In the genomic region with DNA sequence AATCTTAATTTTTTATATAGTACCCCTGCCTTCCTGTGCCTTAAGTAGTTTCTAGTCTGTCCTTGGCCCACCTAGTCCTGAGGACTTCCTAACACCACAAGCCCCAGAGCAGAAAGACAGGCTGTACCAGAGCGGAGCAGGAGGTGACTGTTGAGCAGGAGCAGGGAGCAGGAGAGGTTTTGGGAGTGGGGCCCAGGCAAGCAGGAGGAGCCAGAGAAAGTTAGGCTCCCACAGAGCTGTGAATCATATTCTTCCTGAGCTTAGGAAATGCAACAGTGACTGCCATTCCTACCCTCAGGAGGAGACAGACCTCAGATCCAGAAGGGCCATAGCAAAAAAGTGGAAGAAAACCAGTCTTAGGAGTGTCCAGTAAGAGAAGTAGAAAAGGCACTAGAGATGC, we compare ENCODE assay signal across 26 cellular contexts. TPM values are rescaled to one million over a fixed set of nuclear protein-coding genes. Genes with fewer than 3 reads are reported as not detected.
"Had no signal": no experiment of that assay in that cellular context is flagged by ENCODE, and none has a peak within 500 bp of the region (broad histone marks: within the 10 kb centered on the region; RNA-seq: fewer than 3 reads in every experiment).

No MANE protein-coding gene starts in this region.

- H3K4me1 ChIP-seq: uterus had no signal

- H3K36me3 Mint-ChIP-seq: activated naive CD4-positive, alpha-beta T cell treated with anti-CD3 and anti-CD28 coated beads, Interleukin-2, amount 10 ng/mL, durations not matched to agents 7 days and 5 days; natural killer cell; type B pancreatic cell; WTC11 had no signal

- H3K4me3 ChIP-seq: gastrocnemius medialis, thoracic aorta, uterus had no signal

- H3K27me3 Mint-ChIP-seq: activated CD4-positive, alpha-beta T cell treated with anti-CD3 and anti-CD28 coated beads, Interleukin-2, amount 10 ng/mL, durations not matched to agents 7 days and 5 days; type B pancreatic cell had no signal

- ATAC-seq: gastrocnemius medialis, left cardiac atrium, natural killer cell, right cardiac atrium, WTC11 had no signal

- H3K27me3 ChIP-seq: gastrocnemius medialis, uterus had no signal

- H3K9me3 Mint-ChIP-seq: activated CD4-positive, alpha-beta memory T cell treated with anti-CD3 and anti-CD28 coated beads, Interleukin-2, amount 10 ng/mL, durations not matched to agents 7 days and 5 days; activated CD4-positive, alpha-beta T cell treated with anti-CD3 and anti-CD28 coated beads, Interleukin-2, amount 10 ng/mL, durations not matched to agents 7 days and 5 days; activated naive CD4-positive, alpha-beta T cell treated with anti-CD3 and anti-CD28 coated beads, Interleukin-2, amount 10 ng/mL, durations not matched to agents 7 days and 5 days; activated T-cell treated with anti-CD3 and anti-CD28 coated beads, Interleukin-2, amount 50 U/mL, for 24 hours; natural killer cell; WTC11 had no signal

- H3K27ac ChIP-seq: gastrocnemius medialis, thoracic aorta, uterus had no signal

- H3K4me1 Mint-ChIP-seq: activated CD4-positive, alpha-beta memory T cell treated with anti-CD3 and anti-CD28 coated beads, Interleukin-2, amount 10 ng/mL, durations not matched to agents 7 days and 5 days; activated CD4-positive, alpha-beta T cell treated with anti-CD3 and anti-CD28 coated beads, Interleukin-2, amount 10 ng/mL, durations not matched to agents 7 days and 5 days; activated naive CD4-positive, alpha-beta T cell treated with anti-CD3 and anti-CD28 coated beads, Interleukin-2, amount 10 ng/mL, durations not matched to agents 7 days and 5 days had no signal

- H3K27ac Mint-ChIP-seq: activated CD4-positive, alpha-beta memory T cell treated with anti-CD3 and anti-CD28 coated beads, Interleukin-2, amount 10 ng/mL, durations not matched to agents 7 days and 5 days; activated CD4-positive, alpha-beta T cell treated with anti-CD3 and anti-CD28 coated beads, Interleukin-2, amount 10 ng/mL, durations not matched to agents 7 days and 5 days; activated naive CD4-positive, alpha-beta T cell treated with anti-CD3 and anti-CD28 coated beads, Interleukin-2, amount 10 ng/mL, durations not matched to agents 7 days and 5 days; activated T-cell treated with anti-CD3 and anti-CD28 coated beads, Interleukin-2, amount 50 U/mL, for 24 hours; natural killer cell; WTC11 had no signal

- H3K9me3 ChIP-seq: gastrocnemius medialis, thoracic aorta, uterus had no signal

- H3K4me3 Mint-ChIP-seq: activated CD4-positive, alpha-beta memory T cell treated with anti-CD3 and anti-CD28 coated beads, Interleukin-2, amount 10 ng/mL, durations not matched to agents 7 days and 5 days; activated CD4-positive, alpha-beta T cell treated with anti-CD3 and anti-CD28 coated beads, Interleukin-2, amount 10 ng/mL, durations not matched to agents 7 days and 5 days; activated naive CD4-positive, alpha-beta T cell treated with anti-CD3 and anti-CD28 coated beads, Interleukin-2, amount 10 ng/mL, durations not matched to agents 7 days and 5 days; activated T-cell treated with anti-CD3 and anti-CD28 coated beads, Interleukin-2, amount 50 U/mL, for 24 hours; natural killer cell; type B pancreatic cell; WTC11 had no signal

- DNase-seq: activated CD4-positive, alpha-beta memory T cell treated with anti-CD3 and anti-CD28 coated beads, Interleukin-2, amount 10 ng/mL, durations not matched to agents 7 days and 5 days; activated CD4-positive, alpha-beta T cell treated with anti-CD3 and anti-CD28 coated beads for 1 hour; activated CD4-positive, alpha-beta T cell treated with anti-CD3 and anti-CD28 coated beads, Interleukin-2, amount 10 ng/mL, durations not matched to agents 7 days and 5 days; activated CD8-positive, alpha-beta memory T cell treated with anti-CD3 and anti-CD28 coated beads, Interleukin-2, amount 50 U/mL, for 48 hours; activated gamma-delta T cell; activated naive CD4-positive, alpha-beta T cell treated with anti-CD3 and anti-CD28 coated beads, Interleukin-2, amount 10 ng/mL, durations not matched to agents 7 days and 5 days; activated T-cell treated with anti-CD3 and anti-CD28 coated beads, Interleukin-2, amount 50 U/mL, for 24 hours; amniotic stem cell; caudate nucleus; gastrocnemius medialis; glutamatergic neuron; left cardiac atrium; mammary epithelial cell; midbrain; natural killer cell; posterior cingulate gyrus; right cardiac atrium; stimulated activated CD4-positive, alpha-beta T cell treated with anti-CD3 and anti-CD28 coated beads, Interleukin-15, amount 100 ng/mL, for 24 hours; stimulated activated CD4-positive, alpha-beta T cell treated with anti-CD3 and anti-CD28 coated beads, Interleukin-2, amount 100 ng/mL, for 24 hours; stimulated activated naive CD4-positive, alpha-beta T cell; T-helper 2 cell; uterus had no signal

- H3K36me3 ChIP-seq: gastrocnemius medialis, thoracic aorta, uterus had no signal

RNA-seq across cellular contexts. Expression of a gene that starts 28.3 kb away (rescaled TPM):
- total RNA-seq: activated CD4-positive, alpha-beta memory T cell treated with anti-CD3 and anti-CD28 coated beads, Interleukin-2, amount 10 ng/mL, durations not matched to agents 7 days and 5 days; activated CD4-positive, alpha-beta T cell treated with anti-CD3 and anti-CD28 coated beads, Interleukin-2, amount 10 ng/mL, durations not matched to agents 7 days and 5 days; endothelial cell of umbilical vein; gastrocnemius medialis; left cardiac atrium; natural killer cell; right cardiac atrium had no signal
